11 cellular contexts compared by ENCODE assay signal in genomic region chr6:85419046-85419759, GRCh38. TPM values are rescaled to one million over a fixed set of nuclear protein-coding genes. Genes with fewer than 3 reads are reported as not detected.
DNase-seq lines count a peak whose midpoint lies in the region; ATAC-seq and TF ChIP-seq lines count a peak whose summit lies in the region.
"Had no signal": no experiment of that assay in that cellular context is flagged by ENCODE, and none has a peak within 500 bp of the region (broad histone marks: within the 10 kb centered on the region; RNA-seq: fewer than 3 reads in every experiment).

No MANE protein-coding gene starts in this region.

- TF ChIP-seq CTCF in foreskin keratinocyte (conservative IDR thresholded peaks at IDR 0.05), result no peak

- DNase-seq in EL (peak; percentile 18), kidney tubule cell (ENCODE audit: low spot score) (peak; percentile 9), activated gamma-delta T cell (lab: John Stamatoyannopoulos, UW) (no peak), NCI-H146 treated with DMSO at 0.1 percent for 48 hours (lab: John Stamatoyannopoulos, UW; ENCODE audit: unreplicated experiment) (no peak), foreskin keratinocyte (no peak)
- DNase-seq in stimulated activated CD4-positive, alpha-beta T cell treated with anti-CD3 and anti-CD28 coated beads, Interleukin-4, amount 100 ng/mL, for 1 hour, result no peak
- DNase-seq: activated naive CD4-positive, alpha-beta T cell treated with anti-CD3 and anti-CD28 coated beads, Interleukin-2, amount 10 ng/mL, durations not matched to agents 7 days and 5 days; heart left ventricle; T-helper 9 cell had no signal

- ATAC-seq in GM21367 (IDR thresholded peaks at IDR 0.05; ENCODE audit: unreplicated experiment), result peak; percentile 88
- ATAC-seq in HG03432 (IDR thresholded peaks at IDR 0.05; ENCODE audit: unreplicated experiment), result peak; percentile 71
- no peak for ATAC-seq in foreskin keratinocyte

- peaks cover 15% of the 10 kb centered on the region for H3K4me1 ChIP-seq in foreskin keratinocyte

- H3K27me3 ChIP-seq in foreskin keratinocyte, result no peaks in the 10 kb centered on the region
- H3K27me3 ChIP-seq: heart left ventricle had no signal

- no peak overlapping the region for H3K27ac ChIP-seq in foreskin keratinocyte
- H3K27ac ChIP-seq: heart left ventricle had no signal

RNA-seq across cellular contexts. Expression of gene NT5E, which starts 30.7 kb away (rescaled TPM):
- 297 and 365 TPM in 2 replicates for total RNA-seq in foreskin keratinocyte
- polyA plus RNA-seq in foreskin keratinocyte, result 140 and 147 TPM in 2 replicates

Comparison
In these comparisons a context has a peak if more than half of its experiments do, and no peak if none do; other contexts are left out.
1. DNase-seq: peak in EL (single experiment) and kidney tubule cell (single experiment); none in activated gamma-delta T cell (single experiment), NCI-H146 treated with DMSO at 0.1 percent for 48 hours (single experiment), stimulated activated CD4-positive, alpha-beta T cell treated with anti-CD3 and anti-CD28 coated beads, Interleukin-4, amount 100 ng/mL, for 1 hour (single experiment) and foreskin keratinocyte (0 of 2).